In the genomic region with DNA sequence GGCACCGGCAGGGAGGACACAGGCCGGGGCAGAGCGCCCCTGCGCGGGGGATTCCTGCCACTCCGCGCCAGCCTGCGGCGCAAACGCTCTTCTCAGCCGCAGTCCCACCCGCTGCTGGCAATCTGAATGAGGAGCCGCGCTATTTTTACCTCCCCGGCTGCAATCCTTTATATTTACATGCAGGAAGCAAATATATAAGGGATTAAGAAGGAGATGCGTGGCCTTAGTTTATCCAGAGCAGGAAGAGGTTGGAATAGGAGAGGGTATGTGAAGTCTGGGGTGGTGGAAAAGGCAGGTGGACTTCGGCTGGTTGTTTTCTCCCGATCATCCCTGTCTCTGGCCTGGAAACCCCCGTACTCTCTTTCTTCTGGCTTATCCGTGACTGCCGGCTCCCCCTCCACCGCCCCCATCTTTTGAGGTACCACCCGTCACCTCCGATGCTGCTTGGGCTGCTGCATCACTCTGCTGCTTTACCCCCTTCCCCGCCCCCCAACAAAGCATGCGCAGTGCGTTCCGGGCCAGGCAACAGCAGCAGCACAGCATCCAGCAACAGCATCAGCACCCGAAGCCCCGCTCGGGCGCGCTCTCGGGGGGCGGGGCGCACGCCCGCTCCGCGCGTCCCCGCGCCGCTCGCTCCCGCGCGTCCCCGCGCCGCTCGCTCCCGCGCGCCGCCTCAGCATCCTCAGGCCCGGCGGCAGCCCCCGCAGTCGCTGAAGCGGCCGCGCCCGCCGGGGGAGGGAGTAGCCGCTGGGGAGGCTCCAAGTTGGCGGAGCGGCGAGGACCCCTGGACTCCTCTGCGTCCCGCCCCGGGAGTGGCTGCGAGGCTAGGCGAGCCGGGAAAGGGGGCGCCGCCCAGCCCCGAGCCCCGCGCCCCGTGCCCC, we compare ENCODE assay signal across 9 cellular contexts. TPM values are rescaled to one million over a fixed set of nuclear protein-coding genes. Genes with fewer than 3 reads are reported as not detected.
DNase-seq lines count a peak whose midpoint lies in the region; ATAC-seq and TF ChIP-seq lines count a peak whose summit lies in the region.
"Had no signal": no experiment of that assay in that cellular context is flagged by ENCODE, and none has a peak within 500 bp of the region (broad histone marks: within the 10 kb centered on the region; RNA-seq: fewer than 3 reads in every experiment).

A gene with protein sequence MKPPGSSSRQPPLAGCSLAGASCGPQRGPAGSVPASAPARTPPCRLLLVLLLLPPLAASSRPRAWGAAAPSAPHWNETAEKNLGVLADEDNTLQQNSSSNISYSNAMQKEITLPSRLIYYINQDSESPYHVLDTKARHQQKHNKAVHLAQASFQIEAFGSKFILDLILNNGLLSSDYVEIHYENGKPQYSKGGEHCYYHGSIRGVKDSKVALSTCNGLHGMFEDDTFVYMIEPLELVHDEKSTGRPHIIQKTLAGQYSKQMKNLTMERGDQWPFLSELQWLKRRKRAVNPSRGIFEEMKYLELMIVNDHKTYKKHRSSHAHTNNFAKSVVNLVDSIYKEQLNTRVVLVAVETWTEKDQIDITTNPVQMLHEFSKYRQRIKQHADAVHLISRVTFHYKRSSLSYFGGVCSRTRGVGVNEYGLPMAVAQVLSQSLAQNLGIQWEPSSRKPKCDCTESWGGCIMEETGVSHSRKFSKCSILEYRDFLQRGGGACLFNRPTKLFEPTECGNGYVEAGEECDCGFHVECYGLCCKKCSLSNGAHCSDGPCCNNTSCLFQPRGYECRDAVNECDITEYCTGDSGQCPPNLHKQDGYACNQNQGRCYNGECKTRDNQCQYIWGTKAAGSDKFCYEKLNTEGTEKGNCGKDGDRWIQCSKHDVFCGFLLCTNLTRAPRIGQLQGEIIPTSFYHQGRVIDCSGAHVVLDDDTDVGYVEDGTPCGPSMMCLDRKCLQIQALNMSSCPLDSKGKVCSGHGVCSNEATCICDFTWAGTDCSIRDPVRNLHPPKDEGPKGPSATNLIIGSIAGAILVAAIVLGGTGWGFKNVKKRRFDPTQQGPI (plus strand): TSS at position 679 of the 881 bp plus-strand sequence. CDS start 335 bp downstream, outside the sequence.

- no peaks in the 10 kb centered on the region for H3K36me3 ChIP-seq in subcutaneous abdominal adipose tissue (ENCODE audit: control insufficient read depth in 5 of 5, insufficient read depth in 5 of 5, low read length in 5 of 5)
- H3K36me3 ChIP-seq: right lobe of liver had no signal

- H3K9me3 Mint-ChIP-seq in activated T-cell treated with anti-CD3 and anti-CD28 coated beads, Interleukin-2, amount 50 U/mL, for 72 hours: no peaks in the 10 kb centered on the region
- no peaks in the 10 kb centered on the region for H3K9me3 Mint-ChIP-seq in naive B cell

- no peak within 1 kb of the TSS for H3K27ac Mint-ChIP-seq in activated T-cell treated with anti-CD3 and anti-CD28 coated beads, Interleukin-2, amount 50 U/mL, for 72 hours
- H3K27ac Mint-ChIP-seq in naive B cell: peak within 1 kb of the TSS in 1 of 6 donors; percentile 68

- peaks cover 74% of the 10 kb centered on the region for H3K27me3 Mint-ChIP-seq in activated T-cell treated with anti-CD3 and anti-CD28 coated beads, Interleukin-2, amount 50 U/mL, for 72 hours (ENCODE audit: low read depth)
- H3K27me3 Mint-ChIP-seq in naive B cell: peaks cover 43 to 51% (median 49%) of the 10 kb centered on the region in 3 donors

- in situ Hi-C loops in GM13976 (cut with MboI; ENCODE audit: low sequenced_read_pairs, unreplicated experiment): no loop called here

- H3K9ac ChIP-seq in subcutaneous abdominal adipose tissue (ENCODE audit: low read length in 5 of 5): no peak within 1 kb of the TSS

- H3K4me3 Mint-ChIP-seq in activated T-cell treated with anti-CD3 and anti-CD28 coated beads, Interleukin-2, amount 50 U/mL, for 72 hours: peak within 1 kb of the TSS; percentile 86 to 90
- H3K4me3 Mint-ChIP-seq in naive B cell: peak within 1 kb of the TSS; percentile 82 to 94 (median 92)

- peak; percentile 44 for ATAC-seq in HG02870 (IDR thresholded peaks at IDR 0.05; ENCODE audit: unreplicated experiment)
- ATAC-seq in activated T-cell treated with anti-CD3 and anti-CD28 coated beads, Interleukin-2, amount 50 U/mL, for 72 hours (replicated peaks in 1 of 2): peak; percentile 78 to 82
- peak; percentile 74 for ATAC-seq in naive B cell (ENCODE audit: low read depth in 2 of 2)

- H3K4me3 ChIP-seq in subcutaneous abdominal adipose tissue (ENCODE audit: low read depth in 1 of 5, low read length in 5 of 5): peak within 1 kb of the TSS in 4 of 5 donors; percentile 48 to 59 (median 56)

- DNase-seq in GM13976 (ENCODE audit: low spot score) (peak; percentile 85), NCI-H526 (lab: John Stamatoyannopoulos, UW) (peak; percentile 55 to 84), fibroblast of gingiva (ENCODE audit: low read depth) (peak; percentile 21), naive B cell (peak; percentile 43)
- DNase-seq in activated T-cell treated with anti-CD3 and anti-CD28 coated beads, Interleukin-2, amount 50 U/mL, for 72 hours: peak; percentile 61 to 69
- DNase-seq in activated CD4-positive, CD25-positive, alpha-beta regulatory T cell (lab: John Stamatoyannopoulos, UW): no peak

- H3K4me1 ChIP-seq in subcutaneous abdominal adipose tissue (ENCODE audit: control insufficient read depth in 5 of 5, insufficient read depth in 5 of 5, low read length in 5 of 5): peaks cover 0 to 16% (median 14%) of the 10 kb centered on the region in 5 donors

- TF ChIP-seq CTCF in GM13976 (IDR thresholded peaks at IDR 0.05; ENCODE audit: borderline replicate concordance, control extremely low read depth, extremely low read depth, insufficient read depth, missing control alignments): peak; percentile 19

- no peaks in the 10 kb centered on the region for H3K9me3 ChIP-seq in subcutaneous abdominal adipose tissue (ENCODE audit: control insufficient read depth in 5 of 5, low read length in 5 of 5)
- H3K9me3 ChIP-seq: right lobe of liver had no signal

- H3K27me3 ChIP-seq in subcutaneous abdominal adipose tissue (ENCODE audit: control insufficient read depth in 5 of 5, insufficient read depth in 4 of 5, low read length in 5 of 5): peaks cover 18 to 37% (median 33%) of the 10 kb centered on the region in 5 donors

- H3K27ac ChIP-seq in subcutaneous abdominal adipose tissue (ENCODE audit: low read depth, low read length): no peak within 1 kb of the TSS
- H3K27ac ChIP-seq: right lobe of liver had no signal

- peaks cover 3 to 4% of the 10 kb centered on the region in 2 donors for H3K36me3 Mint-ChIP-seq in activated T-cell treated with anti-CD3 and anti-CD28 coated beads, Interleukin-2, amount 50 U/mL, for 72 hours (ENCODE audit: insufficient read depth in 2 of 2)
- H3K36me3 Mint-ChIP-seq in naive B cell: peaks cover 0 to 7% of the 10 kb centered on the region in 2 donors

- peaks cover 19% of the 10 kb centered on the region for H3K4me1 Mint-ChIP-seq in activated T-cell treated with anti-CD3 and anti-CD28 coated beads, Interleukin-2, amount 50 U/mL, for 72 hours (ENCODE audit: low read depth)
- H3K4me1 Mint-ChIP-seq in naive B cell: peaks cover 16 to 19% (median 17%) of the 10 kb centered on the region in 3 donors

RNA-seq across cellular contexts. Expression of the gene that starts here (rescaled TPM):
- total RNA-seq in activated T-cell treated with anti-CD3 and anti-CD28 coated beads, Interleukin-2, amount 50 U/mL, for 72 hours: 1 to 10 TPM; 2.4 to 3.0 TPM
- polyA plus RNA-seq in naive B cell (ENCODE audit: low read depth in 6 of 6): 1 to 10 TPM in 5 of 6 donors, under 1 TPM in 1; 0.26 to 2.9 (median 2.2) TPM

Comparison
In these comparisons a context has a peak if more than half of its experiments do, and no peak if none do; other contexts are left out.
1. DNase-seq: peak in GM13976 (single experiment), NCI-H526 (2 of 2), activated T-cell treated with anti-CD3 and anti-CD28 coated beads, Interleukin-2, amount 50 U/mL, for 72 hours (2 of 2), fibroblast of gingiva (single experiment) and naive B cell (single experiment); none in activated CD4-positive, CD25-positive, alpha-beta regulatory T cell (0 of 4).
2. Peak in every context shown above with its lines, with median percentiles within 50 percentile points of each other: ATAC-seq.